In genomic region chr9:23820731-23821399, GRCh38 we compare ENCODE assay signal across 10 cellular contexts.
DNase-seq lines count a peak whose midpoint lies in the region; ATAC-seq and TF ChIP-seq lines count a peak whose summit lies in the region.
"Had no signal": no experiment of that assay in that cellular context is flagged by ENCODE, and none has a peak within 500 bp of the region (broad histone marks: within the 10 kb centered on the region; RNA-seq: fewer than 3 reads in every experiment).

No MANE protein-coding gene starts in this region.

- ATAC-seq in RWPE2 (ENCODE audit: low read depth) (peak; percentile 40), GM18867 (IDR thresholded peaks at IDR 0.05; ENCODE audit: unreplicated experiment) (no peak)
- ATAC-seq: K562 had no signal

- CTCF ChIA-PET in HEK293T (lab: Yijun Ruan, JAX): no interaction called here

- H3K4me3 ChIP-seq in RWPE2 (ENCODE audit: severe bottlenecking) (peak overlapping the region; percentile 95), iPS-11a (ENCODE audit: low read depth, low read length) (peak overlapping the region; percentile 50), retinal pigment epithelial cell (ENCODE audit: low read length) (peak overlapping the region; percentile 47)
- H3K4me3 ChIP-seq: GM23248, K562 had no signal

- peak overlapping the region; percentile 57 for H3K27ac ChIP-seq in RWPE2 (ENCODE audit: poor library complexity, severe bottlenecking)
- H3K27ac ChIP-seq: GM23248 had no signal

- TF ChIP-seq CTCF in RWPE2 (IDR thresholded peaks at IDR 0.05; ENCODE audit: poor library complexity, severe bottlenecking): peak; percentile 30
- no peak for TF ChIP-seq CTCF in retinal pigment epithelial cell (conservative IDR thresholded peaks at IDR 0.05; ENCODE audit: low read depth, low read length)

- H3K27me3 ChIP-seq in RWPE2 (ENCODE audit: insufficient read depth, poor library complexity, severe bottlenecking): no peaks in the 10 kb centered on the region

- POLR2A ChIA-PET in HEK293T (lab: Yijun Ruan, JAX): no interaction called here

- H3K9me3 ChIP-seq in RWPE2 (ENCODE audit: severe bottlenecking): no peaks in the 10 kb centered on the region

- H3K4me1 ChIP-seq in RWPE2 (ENCODE audit: insufficient read depth, poor library complexity, severe bottlenecking): peaks cover 15% of the 10 kb centered on the region

- DNase-seq in HEK293T (ENCODE audit: extremely low spot score) (peak; percentile 20), RWPE2 (ENCODE audit: low spot score) (peak; percentile 67), retinal pigment epithelial cell (ENCODE audit: low read depth) (no peak), NOMO-1 treated with dmso at 0.1 percent for 144 hours (lab: John Stamatoyannopoulos, UW; ENCODE audit: unreplicated experiment) (no peak), NOMO-1 treated with DMSO at 0.1 percent for 48 hours (lab: John Stamatoyannopoulos, UW; ENCODE audit: unreplicated experiment) (no peak)
- DNase-seq in activated CD4-positive, CD25-positive, alpha-beta regulatory T cell (lab: John Stamatoyannopoulos, UW): no peak

- no peaks in the 10 kb centered on the region for H3K36me3 ChIP-seq in RWPE2 (ENCODE audit: low read depth)

TF ChIP-seq in HEK293T, 16 proteins besides CTCF, POLR2A, EP300 and RAD21:
- no peak for TF ChIP-seq NFRKB (IDR thresholded peaks at IDR 0.05)
- TF ChIP-seq L3MBTL2 (conservative IDR thresholded peaks at IDR 0.05): peak; percentile 74; the same call in 1 of the 2 replicates
TF ChIP-seq in HEK293T: peak in this region for 1.

Comparison
In these comparisons a context has a peak if more than half of its experiments do, and no peak if none do; other contexts are left out.
1. DNase-seq: peak in HEK293T (single experiment) and RWPE2 (single experiment); none in retinal pigment epithelial cell (single experiment), activated CD4-positive, CD25-positive, alpha-beta regulatory T cell (0 of 4), NOMO-1 treated with dmso at 0.1 percent for 144 hours (single experiment) and NOMO-1 treated with DMSO at 0.1 percent for 48 hours (single experiment).
2. Peak in every context shown above with its lines, with median percentiles within 50 percentile points of each other: H3K4me3 ChIP-seq.